Comparison of ENCODE assay signal across 10 cellular contexts in the genomic region with DNA sequence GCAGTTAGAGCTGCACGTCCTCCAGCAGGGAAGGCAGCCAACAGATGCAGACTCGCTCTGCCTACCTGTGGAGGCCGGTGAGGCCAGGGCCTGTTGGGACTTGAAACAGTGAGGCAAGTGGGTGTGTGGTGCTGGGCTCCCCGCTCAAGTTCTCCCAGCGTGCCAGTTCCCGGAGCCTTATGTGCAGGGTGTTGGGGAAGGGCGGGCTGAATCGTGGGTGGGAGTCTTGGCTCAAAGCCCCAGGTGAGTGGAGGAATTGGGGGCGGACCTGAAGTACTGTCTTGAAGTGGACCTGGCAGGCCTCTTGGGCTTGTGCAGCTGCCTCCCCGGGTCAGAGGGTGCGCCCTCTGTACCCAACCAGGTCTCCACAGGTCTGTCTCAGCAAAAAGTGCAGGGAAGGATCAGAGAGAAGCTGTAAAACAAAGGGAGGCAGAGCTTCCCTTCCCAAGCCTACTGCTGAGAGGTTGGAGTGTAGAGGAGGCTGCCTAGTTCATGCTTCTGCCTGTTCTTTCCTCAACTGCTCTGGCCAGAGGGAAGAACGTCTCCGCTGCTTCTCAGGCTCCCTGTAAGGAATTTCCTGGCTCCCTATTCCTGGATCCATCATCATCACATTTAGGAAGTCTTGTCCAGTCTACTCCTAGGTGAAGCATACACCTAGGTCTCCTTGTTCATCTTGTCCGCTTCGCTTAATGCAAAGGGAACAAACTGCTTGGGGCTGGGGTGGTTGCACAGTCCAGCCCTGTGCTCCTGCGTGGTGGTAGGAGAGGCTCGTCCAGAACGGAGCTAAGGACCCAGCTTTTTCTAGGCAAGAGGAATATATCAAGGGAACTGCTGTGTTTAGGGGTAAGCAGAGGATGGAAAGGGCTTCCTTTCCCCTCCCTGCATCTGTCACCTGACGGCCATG. TPM values are rescaled to one million over a fixed set of nuclear protein-coding genes. Genes with fewer than 3 reads are reported as not detected.
DNase-seq lines count a peak whose midpoint lies in the region; ATAC-seq and TF ChIP-seq lines count a peak whose summit lies in the region.
"Had no signal": no experiment of that assay in that cellular context is flagged by ENCODE, and none has a peak within 500 bp of the region (broad histone marks: within the 10 kb centered on the region; RNA-seq: fewer than 3 reads in every experiment).

No MANE protein-coding gene starts in this region.

- no peak for TF ChIP-seq EP300 in gastroesophageal sphincter (IDR thresholded peaks at IDR 0.05)

- no peaks in the 10 kb centered on the region for H3K9me3 Mint-ChIP-seq in MCF 10A (ENCODE audit: unreplicated experiment)

- POLR2A ChIA-PET in MCF 10A (lab: Yijun Ruan, JAX): interaction anchor here (0.6 to 6.1 kb wide), 22 partner anchors 9 to 964 kb away, joined by 3 to 42 read pairs (median 4); partner anchors contain the start of genes POU3F1, RRAGC and UTP11

- BruUV-seq in MCF 10A (replicated peaks; lab: Mats Ljungman, UMichigan): no TSS peak

- H3K27ac ChIP-seq in smooth muscle cell (ENCODE audit: low read depth) (peak overlapping the region; percentile 28), gastroesophageal sphincter (no peak overlapping the region)
- H3K27ac ChIP-seq: colonic mucosa had no signal

- H3K27me3 ChIP-seq in smooth muscle cell (ENCODE audit: low read depth): no peaks in the 10 kb centered on the region
- no peaks in the 10 kb centered on the region for H3K27me3 ChIP-seq in gastroesophageal sphincter
- H3K27me3 ChIP-seq: colonic mucosa had no signal

- H3K4me3 Mint-ChIP-seq in MCF 10A (ENCODE audit: unreplicated experiment): peak overlapping the region; percentile 38

- H3F3A ChIP-seq in smooth muscle cell (ENCODE audit: low read depth): peaks cover 12% of the 10 kb centered on the region

- peaks cover 41% of the 10 kb centered on the region for H3K4me1 Mint-ChIP-seq in MCF 10A (ENCODE audit: insufficient read depth, unreplicated experiment)

- H2AFZ ChIP-seq in smooth muscle cell (ENCODE audit: low read depth): no peak overlapping the region

- DNase-seq in activated CD8-positive, alpha-beta memory T cell treated with anti-CD3 and anti-CD28 coated beads for 24 hours: peak; percentile 81
- DNase-seq in activated CD8-positive, alpha-beta memory T cell treated with anti-CD3 and anti-CD28 coated beads, Interleukin-2, amount 50 U/mL, for 4 hours: no peak
- DNase-seq in NCI-H1105 (lab: John Stamatoyannopoulos, UW) (peak; percentile 91), MCF 10A (ENCODE audit: unreplicated experiment) (peak; percentile 92), smooth muscle cell (lab: John Stamatoyannopoulos, UW; ENCODE audit: unreplicated experiment) (no peak), NK-92 (lab: John Stamatoyannopoulos, UW; ENCODE audit: unreplicated experiment) (no peak)
- DNase-seq: activated T-cell treated with anti-CD3 and anti-CD28 coated beads for 4 hours, colonic mucosa had no signal

- H3K36me3 Mint-ChIP-seq in MCF 10A (ENCODE audit: insufficient read depth, unreplicated experiment): peaks cover 44% of the 10 kb centered on the region

- TF ChIP-seq POLR2A in gastroesophageal sphincter (IDR thresholded peaks at IDR 0.05): no peak

- H3K27ac Mint-ChIP-seq in MCF 10A (ENCODE audit: low read depth, unreplicated experiment): peak overlapping the region; percentile 54

- H3K36me3 ChIP-seq in smooth muscle cell (ENCODE audit: low read depth) (peaks cover 21% of the 10 kb centered on the region), gastroesophageal sphincter (peaks cover 3 to 56% of the 10 kb centered on the region in 2 donors)

- no peaks in the 10 kb centered on the region for H3K79me2 ChIP-seq in smooth muscle cell (ENCODE audit: low read depth)

- H3K4me3 ChIP-seq in smooth muscle cell (no peak overlapping the region), gastroesophageal sphincter (no peak overlapping the region)
- H3K4me3 ChIP-seq: colonic mucosa had no signal

- 78% methylated on average over 19 of the region's 19 CpGs for WGBS in smooth muscle cell (ENCODE audit: low lambda C conversion rate)
- 86 to 90% methylated on average over 2 to 4 of the region's 19 CpGs for WGBS in gastroesophageal sphincter (ENCODE audit: low coverage in 1 of 2), 2 donors

- H3K9me3 ChIP-seq in smooth muscle cell (replicated peaks; ENCODE audit: low read depth) (no peaks in the 10 kb centered on the region), gastroesophageal sphincter (no peaks in the 10 kb centered on the region)
- H3K9me3 ChIP-seq: colonic mucosa had no signal

- H3K27me3 Mint-ChIP-seq in MCF 10A (ENCODE audit: insufficient read depth, unreplicated experiment): no peaks in the 10 kb centered on the region

- H3K9ac ChIP-seq in smooth muscle cell (ENCODE audit: low read depth): no peak overlapping the region

- CTCF ChIA-PET in MCF 10A (lab: Yijun Ruan, JAX): interaction anchor here (0.6 to 5.3 kb wide), 42 partner anchors 8 to 818 kb away, joined by 3 to 58 read pairs (median 4); partner anchors contain the start of gene UTP11

- no peak for TF ChIP-seq CTCF in MCF 10A (IDR thresholded peaks at IDR 0.05; ENCODE audit: unreplicated experiment)
- TF ChIP-seq CTCF in smooth muscle cell (IDR thresholded peaks at IDR 0.05; ENCODE audit: borderline replicate concordance, insufficient read depth, poor library complexity, severe bottlenecking): no peak
- no peak for TF ChIP-seq CTCF in gastroesophageal sphincter (IDR thresholded peaks at IDR 0.05)

- peaks cover 43% of the 10 kb centered on the region for H3K4me1 ChIP-seq in smooth muscle cell (ENCODE audit: low read depth)
- H3K4me1 ChIP-seq in gastroesophageal sphincter: peaks cover 3 to 29% (median 18%) of the 10 kb centered on the region in 3 donors

- ATAC-seq in gastroesophageal sphincter (no peak), HG02623 (IDR thresholded peaks at IDR 0.05; ENCODE audit: unreplicated experiment) (no peak)

- intact Hi-C loops in MCF 10A (cut with micrococcal nuclease): loop anchor here (2.0 to 5.0 kb wide), 2 partner anchors 35 to 125 kb away; no protein-coding TSS in a partner anchor

- H3K4me2 ChIP-seq in smooth muscle cell: no peak overlapping the region

- peaks cover 7% of the 10 kb centered on the region for H4K20me1 ChIP-seq in smooth muscle cell (ENCODE audit: low read depth)

RNA-seq across cellular contexts. Expression of gene UTP11, which starts 14.9 kb away (rescaled TPM):
- total RNA-seq in MCF 10A (2022) (66.5 and 70.3 TPM in 2 replicates), smooth muscle cell (72.4 and 73.5 TPM in 2 replicates), gastroesophageal sphincter (10 to 100 TPM; 50.7 to 79.2 (median 59.8) TPM)
- polyA plus RNA-seq in smooth muscle cell: 43.7 and 44.4 TPM in 2 replicates

RNA-seq across cellular contexts. Expression of gene POU3F1, which starts 19.1 kb away (rescaled TPM):
- 0.14 TPM in 1 of 2 replicates, not detected in the other for total RNA-seq in MCF 10A (2022)
- not detected in 2 replicates for total RNA-seq in smooth muscle cell
- polyA plus RNA-seq in smooth muscle cell: 0.55 and 1.4 TPM in 2 replicates
- under 1 TPM in 1 of 4 donors, not detected in 3; 0.20 TPM for total RNA-seq in gastroesophageal sphincter
- total RNA-seq: colonic mucosa had no signal

RNA-seq across cellular contexts. Expression of gene FHL3, which starts 22.1 kb away (rescaled TPM):
- total RNA-seq in MCF 10A (2022): 13.5 and 18.8 TPM in 2 replicates
- 29.5 and 32.0 TPM in 2 replicates for total RNA-seq in smooth muscle cell
- polyA plus RNA-seq in smooth muscle cell: 67.1 and 70.2 TPM in 2 replicates
- total RNA-seq in gastroesophageal sphincter: 10 to 100 TPM; 25.8 to 58.4 (median 30.6) TPM

RNA-seq across cellular contexts. Expression of gene SF3A3, which starts 37.6 kb away (rescaled TPM):
- 55.6 and 61.7 TPM in 2 replicates for total RNA-seq in MCF 10A (2022)
- total RNA-seq in smooth muscle cell: 74.9 and 79.6 TPM in 2 replicates
- polyA plus RNA-seq in smooth muscle cell: 50.8 and 54.0 TPM in 2 replicates
- 10 to 100 TPM; 44.0 to 61.9 (median 50.9) TPM for total RNA-seq in gastroesophageal sphincter

Comparison
In these comparisons a context has a peak if more than half of its experiments do, and no peak if none do; other contexts are left out.
1. DNase-seq: peak in activated CD8-positive, alpha-beta memory T cell treated with anti-CD3 and anti-CD28 coated beads for 24 hours (single experiment), NCI-H1105 (single experiment) and MCF 10A (single experiment); none in activated CD8-positive, alpha-beta memory T cell treated with anti-CD3 and anti-CD28 coated beads, Interleukin-2, amount 50 U/mL, for 4 hours (single experiment), smooth muscle cell (single experiment) and NK-92 (single experiment).